Comparison of ENCODE assay signal across 26 cellular contexts in genomic region chr17:38653679-38654078, GRCh38. TPM values are rescaled to one million over a fixed set of nuclear protein-coding genes. Genes with fewer than 3 reads are reported as not detected.
"Had no signal": no experiment of that assay in that cellular context is flagged by ENCODE, and none has a peak within 500 bp of the region (broad histone marks: within the 10 kb centered on the region; RNA-seq: fewer than 3 reads in every experiment).

No MANE protein-coding gene starts in this region.

- H3K36me3 Mint-ChIP-seq: activated naive CD8-positive, alpha-beta T cell treated with anti-CD3 and anti-CD28 coated beads, Interleukin-2, amount 10 ng/mL, durations not matched to agents 7 days and 5 days; naive thymus-derived CD4-positive, alpha-beta T cell; stimulated activated memory B cell treated with anti-CD40 and anti-IgM and Interleukin-4, amounts not matched to agents 10 μg/mL and 1 μg/mL and 100 μg/mL, for 72 hours; type B pancreatic cell had no signal

- H3K9me3 ChIP-seq: lower lobe of right lung, right lobe of liver, thoracic aorta had no signal

- H3K4me1 ChIP-seq: right lobe of liver had no signal

- H3K27ac Mint-ChIP-seq: activated B cell treated with CpG ODN at 0.5 μM for 24 hours; activated CD4-positive, alpha-beta T cell treated with anti-CD3 and anti-CD28 coated beads for 36 hours; activated naive CD4-positive, alpha-beta T cell treated with anti-CD3 and anti-CD28 coated beads for 36 hours; activated naive CD8-positive, alpha-beta T cell treated with anti-CD3 and anti-CD28 coated beads, Interleukin-2, amount 10 ng/mL, durations not matched to agents 7 days and 5 days; naive thymus-derived CD4-positive, alpha-beta T cell; stimulated activated memory B cell treated with anti-CD40 and anti-IgM and Interleukin-4, amounts not matched to agents 10 μg/mL and 1 μg/mL and 100 μg/mL, for 72 hours; T-helper 1 cell treated with Interleukin-12 subunit alpha and Interleukin-12 subunit beta and Interleukin-4 antibody, amounts not matched to agents 30 μg/mL and 1 μg/mL, for 36 hours; type B pancreatic cell had no signal

- H3K27me3 ChIP-seq: cardiac muscle cell, right lobe of liver had no signal

- ATAC-seq: lower lobe of right lung; naive thymus-derived CD4-positive, alpha-beta T cell; right lobe of liver had no signal

- DNase-seq: activated B cell treated with CpG ODN at 0.5 μM for 24 hours; activated CD4-positive, alpha-beta T cell treated with anti-CD3 and anti-CD28 coated beads for 36 hours; activated CD4-positive, alpha-beta T cell treated with anti-CD3 and anti-CD28 coated beads, Interleukin-2, amount 50 U/mL, for 4 hours; activated CD8-positive, alpha-beta memory T cell treated with anti-CD3 and anti-CD28 coated beads for 24 hours; activated CD8-positive, alpha-beta memory T cell treated with anti-CD3 and anti-CD28 coated beads, Interleukin-2, amount 50 U/mL, for 4 hours; activated effector memory CD4-positive, alpha-beta T cell treated with Interleukin-2 at 50 U/mL for 16 hours; activated naive CD4-positive, alpha-beta T cell treated with anti-CD3 and anti-CD28 coated beads for 36 hours; activated naive CD8-positive, alpha-beta T cell treated with anti-CD3 and anti-CD28 coated beads, Interleukin-2, amount 10 ng/mL, durations not matched to agents 7 days and 5 days; activated T-cell treated with anti-CD3 and anti-CD28 coated beads, Interleukin-2, amount 50 U/mL, for 4 hours; amygdala; cortex of kidney; foreskin fibroblast; kidney; lower lobe of right lung; naive thymus-derived CD4-positive, alpha-beta T cell; occipital lobe; small intestine; stimulated activated CD4-positive, alpha-beta T cell treated with anti-CD3 and anti-CD28 coated beads, Interleukin-2, amount 100 ng/mL, for 24 hours; T1000 had no signal

- H3K9me3 Mint-ChIP-seq: activated B cell treated with CpG ODN at 0.5 μM for 24 hours; activated naive CD4-positive, alpha-beta T cell treated with anti-CD3 and anti-CD28 coated beads for 36 hours; activated naive CD8-positive, alpha-beta T cell treated with anti-CD3 and anti-CD28 coated beads, Interleukin-2, amount 10 ng/mL, durations not matched to agents 7 days and 5 days; activated T-cell treated with anti-CD3 and anti-CD28 coated beads, Interleukin-2, amount 50 U/mL, for 4 hours; stimulated activated memory B cell treated with anti-CD40 and anti-IgM and Interleukin-4, amounts not matched to agents 10 μg/mL and 1 μg/mL and 100 μg/mL, for 72 hours; T-helper 1 cell treated with Interleukin-12 subunit alpha and Interleukin-12 subunit beta and Interleukin-4 antibody, amounts not matched to agents 30 μg/mL and 1 μg/mL, for 36 hours; type B pancreatic cell had no signal

- H3K4me3 ChIP-seq: cardiac muscle cell, lower lobe of right lung, right lobe of liver, thoracic aorta had no signal

- H3K36me3 ChIP-seq: cardiac muscle cell, lower lobe of right lung, right lobe of liver, thoracic aorta had no signal

- H3K27ac ChIP-seq: cardiac muscle cell, lower lobe of right lung, right lobe of liver, thoracic aorta had no signal

- H3K4me3 Mint-ChIP-seq: activated B cell treated with CpG ODN at 0.5 μM for 24 hours; activated CD4-positive, alpha-beta T cell treated with anti-CD3 and anti-CD28 coated beads for 36 hours; activated naive CD4-positive, alpha-beta T cell treated with anti-CD3 and anti-CD28 coated beads for 36 hours; activated T-cell treated with anti-CD3 and anti-CD28 coated beads, Interleukin-2, amount 50 U/mL, for 4 hours; naive thymus-derived CD4-positive, alpha-beta T cell; T-helper 1 cell treated with Interleukin-12 subunit alpha and Interleukin-12 subunit beta and Interleukin-4 antibody, amounts not matched to agents 30 μg/mL and 1 μg/mL, for 36 hours had no signal

RNA-seq across cellular contexts. Expression of gene EPOP, which starts 21.1 kb away (rescaled TPM):
- polyA plus RNA-seq: naive thymus-derived CD4-positive, alpha-beta T cell had no signal

RNA-seq across cellular contexts. Expression of gene SRCIN1, which starts 47.9 kb away (rescaled TPM):
- total RNA-seq: thoracic aorta had no signal
- polyA plus RNA-seq: fibroblast of lung; naive thymus-derived CD4-positive, alpha-beta T cell had no signal
